In genomic region chr20:36179170-36179945, GRCh38 we compare ENCODE assay signal across 1 cellular context.
TF ChIP-seq lines count a peak whose summit lies in the region.

No MANE protein-coding gene starts in this region.

TF ChIP-seq in H1, 55 proteins besides CTCF, POLR2A, EP300 and RAD21 (continued from another document):
- TF ChIP-seq CHD7 (IDR thresholded peaks at IDR 0.05; ENCODE audit: insufficient replicate concordance, low read length) (no peak), ATF2 (IDR thresholded peaks at IDR 0.05; ENCODE audit: low read length) (no peak), ASH2L (IDR thresholded peaks at IDR 0.05; ENCODE audit: low read length) (no peak)
